ENCODE assay signal across 30 cellular contexts in the genomic region with DNA sequence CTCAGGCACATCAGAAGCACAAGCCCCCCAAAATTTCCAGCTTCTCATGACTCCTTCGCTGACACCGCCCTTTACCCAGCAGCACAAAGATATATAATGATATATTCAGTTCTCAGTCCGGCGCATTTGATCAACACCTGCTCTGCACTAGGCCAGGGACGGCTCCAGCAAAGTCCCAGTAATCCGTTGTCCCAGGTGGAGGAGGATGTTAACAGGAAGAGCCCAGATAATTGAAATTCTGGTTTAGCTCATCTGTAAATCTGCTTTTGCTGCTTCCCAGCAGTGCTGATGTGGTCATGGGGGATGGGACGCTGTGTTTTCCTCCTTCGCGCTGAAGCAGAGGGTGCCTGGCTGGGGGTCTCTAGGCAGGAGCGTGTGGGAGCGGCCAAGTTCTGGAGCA.
DNase-seq lines count a peak whose midpoint lies in the region; ATAC-seq, FAIRE-seq and TF ChIP-seq lines count a peak whose summit lies in the region.
"Had no signal": no experiment of that assay in that cellular context is flagged by ENCODE, and none has a peak within 500 bp of the region (broad histone marks: within the 10 kb centered on the region; RNA-seq: fewer than 3 reads in every experiment).

No MANE protein-coding gene starts in this region.

- WGBS in H1 (ENCODE audit: extremely low coverage in 1 of 2, insufficient coverage in 1 of 2, insufficient read length in 1 of 2, insufficient replicate concordance in 2 of 2, low coverage in 1 of 2, low lambda C conversion rate in 2 of 2, missing lambda C conversion rate in 1 of 2), 2 experiments, result 81% methylated on average over 11 of the region's 11 CpGs; no CpG with 5 or more reads in 1 of the 2 experiments

- TF ChIP-seq EP300 in H1 (IDR thresholded peaks at IDR 0.05; ENCODE audit: borderline replicate concordance in 1 of 2, low read depth in 2 of 2, low read length in 2 of 2), result no peak

- H3K79me1 ChIP-seq in H1 (ENCODE audit: low read depth, low read length), result peaks cover 19% of the 10 kb centered on the region

- H2AK5ac ChIP-seq in H1 (ENCODE audit: low read depth, low read length), result no peak overlapping the region

- H3K4me2 ChIP-seq in BLaER1 treated with 17β-estradiol and CSF1 and Interleukin-3, amounts not matched to agents 10 nM and 100 nM, result peak overlapping the region; percentile 55 to 91 (median 87); a peak in 21 of 22 replicates
- peak overlapping the region in 1 of 2 experiments; percentile 18; a peak in 1 of 4 replicates for H3K4me2 ChIP-seq in H1 (ENCODE audit: insufficient read depth in 1 of 2, low read depth in 2 of 2, low read length in 2 of 2)

- TF ChIP-seq RAD21 in H1 (IDR thresholded peaks at IDR 0.05 in 1 of 2, conservative IDR thresholded peaks at IDR 0.05 in 1 of 2; ENCODE audit: low read depth in 2 of 2, low read length in 2 of 2), result no peak

- no peak overlapping the region for H2AFZ ChIP-seq in H1 (ENCODE audit: low read length)

- no peak overlapping the region for H2BK5ac ChIP-seq in H1 (ENCODE audit: low read depth, low read length)

- no peak overlapping the region for H4K91ac ChIP-seq in H1 (replicated peaks; ENCODE audit: insufficient read length, low read length)

- no peak overlapping the region for H3K18ac ChIP-seq in H1 (ENCODE audit: extremely low read depth, low read length)

- H3K9me3 ChIP-seq in BLaER1 treated with 17β-estradiol and CSF1 and Interleukin-3, amounts not matched to agents 10 nM and 100 nM (replicated peaks in 1 of 11), result no peaks in the 10 kb centered on the region; a peak in 1 of 22 replicates
- H3K9me3 ChIP-seq in NT2/D1 (ENCODE audit: insufficient read depth, low read length), result no peaks in the 10 kb centered on the region
- no peaks in the 10 kb centered on the region for H3K9me3 ChIP-seq in H1 (ENCODE audit: insufficient read depth in 2 of 2, low read depth in 1 of 2, low read length in 1 of 2)
- H3K9me3 ChIP-seq: esophagus squamous epithelium, heart right ventricle, transverse colon had no signal

- peak overlapping the region; percentile 14 for H3K4ac ChIP-seq in H1 (replicated peaks; ENCODE audit: insufficient read length, low read depth, low read length)

- peak overlapping the region in 1 of 3 experiments; percentile 22 for H3K4me3 Mint-ChIP-seq in nephron
- H3K4me3 Mint-ChIP-seq in activated naive CD4-positive, alpha-beta T cell treated with anti-CD3 and anti-CD28 coated beads, Interleukin-2, amount 10 ng/mL, durations not matched to agents 7 days and 5 days, result no peak overlapping the region
- H3K4me3 Mint-ChIP-seq: activated CD4-positive, alpha-beta T cell treated with anti-CD3 and anti-CD28 coated beads, Interleukin-2, amount 10 ng/mL, durations not matched to agents 24 days and 14 days; activated T-cell treated with anti-CD3 and anti-CD28 coated beads, Interleukin-2, amount 50 U/mL, for 4 hours; dendritic cell treated with granulocyte-macrophage colony-stimulating factor and Interleukin-4, amounts not matched to agents 40 ng/mL and 50 ng/mL, for 4 days; stimulated activated effector memory CD8-positive, alpha-beta T cell treated with anti-CD3 and anti-CD28 coated beads, Interleukin-12 subunit alpha, Interleukin-12 subunit beta, amount 100 ng/mL, for 72 hours; T-helper 2 cell treated with Interferon-gamma antibody and Interleukin-4, amounts not matched to agents 5 μg/mL and 100 μg/mL, for 36 hours had no signal

- peak overlapping the region in 1 of 10 experiments; percentile 25; a peak in 1 of 20 replicates for H3K4me3 ChIP-seq in BLaER1 treated with 17β-estradiol and CSF1 and Interleukin-3, amounts not matched to agents 10 nM and 100 nM
- no peak overlapping the region for H3K4me3 ChIP-seq in NT2/D1 (ENCODE audit: insufficient read length, low read depth)
- H3K4me3 ChIP-seq in H1 (ENCODE audit: extremely low read depth in 1 of 4, insufficient read depth in 2 of 4, low read depth in 3 of 4, low read length in 4 of 4), result no peak overlapping the region
- H3K4me3 ChIP-seq: esophagus squamous epithelium, heart right ventricle, transverse colon had no signal

- H3K23me2 ChIP-seq in H1 (ENCODE audit: low read depth, low read length), result peaks cover 3% of the 10 kb centered on the region; the same call in 1 of the 2 replicates

- H2BK12ac ChIP-seq in H1 (ENCODE audit: low read depth, low read length), result 0 out of 2 replicates have a peak overlapping the region, but pooled peaks have one; percentile 23

- H3K27ac Mint-ChIP-seq in nephron, result peak overlapping the region in 2 of 3 experiments; percentile 24 to 84
- H3K27ac Mint-ChIP-seq in activated naive CD4-positive, alpha-beta T cell treated with anti-CD3 and anti-CD28 coated beads, Interleukin-2, amount 10 ng/mL, durations not matched to agents 7 days and 5 days, result no peak overlapping the region
- H3K27ac Mint-ChIP-seq: activated CD4-positive, alpha-beta T cell treated with anti-CD3 and anti-CD28 coated beads, Interleukin-2, amount 10 ng/mL, durations not matched to agents 24 days and 14 days; dendritic cell treated with granulocyte-macrophage colony-stimulating factor and Interleukin-4, amounts not matched to agents 40 ng/mL and 50 ng/mL, for 4 days; T-helper 2 cell treated with Interferon-gamma antibody and Interleukin-4, amounts not matched to agents 5 μg/mL and 100 μg/mL, for 36 hours had no signal

- peak overlapping the region in 7 of 11 experiments; percentile 52 to 72 (median 59); a peak in 13 of 22 replicates for H3K27ac ChIP-seq in BLaER1 treated with 17β-estradiol and CSF1 and Interleukin-3, amounts not matched to agents 10 nM and 100 nM
- H3K27ac ChIP-seq in H1 (ENCODE audit: low read depth, low read length), result no peak overlapping the region
- H3K27ac ChIP-seq: esophagus squamous epithelium, foreskin keratinocyte, heart right ventricle had no signal

- no peak overlapping the region for H3K23ac ChIP-seq in H1 (ENCODE audit: insufficient read length)

- no peak for FAIRE-seq in H1 (lab: Jason Lieb, UNC)
- FAIRE-seq: GM12891, RCC 7860 had no signal

- H3K9me3 Mint-ChIP-seq in nephron, result no peaks in the 10 kb centered on the region
- no peaks in the 10 kb centered on the region for H3K9me3 Mint-ChIP-seq in activated naive CD4-positive, alpha-beta T cell treated with anti-CD3 and anti-CD28 coated beads, Interleukin-2, amount 10 ng/mL, durations not matched to agents 7 days and 5 days
- H3K9me3 Mint-ChIP-seq: activated CD4-positive, alpha-beta T cell treated with anti-CD3 and anti-CD28 coated beads, Interleukin-2, amount 10 ng/mL, durations not matched to agents 24 days and 14 days; activated T-cell treated with anti-CD3 and anti-CD28 coated beads, Interleukin-2, amount 50 U/mL, for 4 hours; dendritic cell treated with granulocyte-macrophage colony-stimulating factor and Interleukin-4, amounts not matched to agents 40 ng/mL and 50 ng/mL, for 4 days; stimulated activated effector memory CD8-positive, alpha-beta T cell treated with anti-CD3 and anti-CD28 coated beads, Interleukin-12 subunit alpha, Interleukin-12 subunit beta, amount 100 ng/mL, for 72 hours; T-helper 2 cell treated with Interferon-gamma antibody and Interleukin-4, amounts not matched to agents 5 μg/mL and 100 μg/mL, for 36 hours had no signal

- H3K4me1 Mint-ChIP-seq in nephron, result peaks cover 14% of the 10 kb centered on the region
- H3K4me1 Mint-ChIP-seq in activated naive CD4-positive, alpha-beta T cell treated with anti-CD3 and anti-CD28 coated beads, Interleukin-2, amount 10 ng/mL, durations not matched to agents 7 days and 5 days, result peaks cover 8% of the 10 kb centered on the region

- peaks cover 45 to 88% (median 70%) of the 10 kb centered on the region in 11 experiments; a peak in 21 of 22 replicates for H4K20me1 ChIP-seq in BLaER1 treated with 17β-estradiol and CSF1 and Interleukin-3, amounts not matched to agents 10 nM and 100 nM
- H4K20me1 ChIP-seq in H1 (replicated peaks in 1 of 2; ENCODE audit: control insufficient read depth in 1 of 2, insufficient read depth in 2 of 2, low read length in 2 of 2), result peaks cover 9 to 25% of the 10 kb centered on the region in 2 experiments

- no peak overlapping the region for H3K14ac ChIP-seq in H1 (ENCODE audit: insufficient read length)

- H3K9ac ChIP-seq in BLaER1 treated with 17β-estradiol and CSF1 and Interleukin-3, amounts not matched to agents 10 nM and 100 nM, result peak overlapping the region in 5 of 11 experiments; percentile 42 to 66 (median 56); a peak in 10 of 22 replicates
- peak overlapping the region; percentile 26 for H3K9ac ChIP-seq in NT2/D1 (ENCODE audit: insufficient read length, low read depth)
- no peak overlapping the region; a peak in 1 of 7 replicates for H3K9ac ChIP-seq in H1 (replicated peaks in 1 of 4; ENCODE audit: extremely low read depth in 1 of 4, low read depth in 3 of 4, low read length in 3 of 4)

- H2BK15ac ChIP-seq in H1 (ENCODE audit: low read length), result no peak overlapping the region

- DNase-seq in NT2/D1 (ENCODE audit: low read depth, low spot score) (no peak), H1 (ENCODE audit: low read depth in 1 of 2, low spot score in 2 of 2) (no peak), UCSD-AML1 (lab: John Stamatoyannopoulos, UW; ENCODE audit: unreplicated experiment) (no peak)
- DNase-seq in activated naive CD4-positive, alpha-beta T cell treated with anti-CD3 and anti-CD28 coated beads, Interleukin-2, amount 10 ng/mL, durations not matched to agents 7 days and 5 days, result no peak
- DNase-seq: activated CD4-positive, alpha-beta T cell treated with anti-CD3 and anti-CD28 coated beads, Interleukin-2, amount 10 ng/mL, durations not matched to agents 24 days and 14 days; activated gamma-delta T cell treated with Interleukin-2 at 50 U/mL for 16 hours; activated T-cell treated with anti-CD3 and anti-CD28 coated beads, Interleukin-2, amount 50 U/mL, for 4 hours; DMS153; esophagus squamous epithelium; foreskin keratinocyte; heart right ventricle; IMR-90; NCI-H1436; NCI-H2081; NCI-H345; nucleus accumbens; SHP77 treated with DMSO at 0.1 percent for 48 hours; stimulated activated CD4-positive, alpha-beta T cell treated with anti-CD3 and anti-CD28 coated beads, Interleukin-15, amount 100 ng/mL, for 24 hours; stimulated activated CD4-positive, alpha-beta T cell treated with anti-CD3 and anti-CD28 coated beads, Interleukin-4, amount 100 ng/mL, for 4 hours; transverse colon had no signal

- peaks cover 3% of the 10 kb centered on the region for H3K36me3 Mint-ChIP-seq in nephron (ENCODE audit: low read depth)
- H3K36me3 Mint-ChIP-seq in activated naive CD4-positive, alpha-beta T cell treated with anti-CD3 and anti-CD28 coated beads, Interleukin-2, amount 10 ng/mL, durations not matched to agents 7 days and 5 days, result peaks cover 2% of the 10 kb centered on the region

- no peak for ATAC-seq in HG03565 (IDR thresholded peaks at IDR 0.05; ENCODE audit: unreplicated experiment)
- ATAC-seq in GM21528 (IDR thresholded peaks at IDR 0.05; ENCODE audit: low FRiP score, unreplicated experiment), result no peak
- ATAC-seq: activated T-cell treated with anti-CD3 and anti-CD28 coated beads, Interleukin-2, amount 50 U/mL, for 4 hours; foreskin keratinocyte; HCT116; heart right ventricle; stimulated activated effector memory CD8-positive, alpha-beta T cell treated with anti-CD3 and anti-CD28 coated beads, Interleukin-12 subunit alpha, Interleukin-12 subunit beta, amount 100 ng/mL, for 72 hours had no signal

- CTCF ChIA-PET in H1 (lab: Charles Lee; ENCODE audit: partially characterized antibody), result interaction anchor here (0.7 to 18.1 kb wide), 16 partner anchors 9 to 145 kb away, joined by 3 to 233 read pairs (median 10); no protein-coding TSS in a partner anchor
- CTCF ChIA-PET in activated naive CD4-positive, alpha-beta T cell treated with anti-CD3 and anti-CD28 coated beads, Interleukin-2, amount 10 ng/mL, durations not matched to agents 7 days and 5 days (lab: Charles Lee), result interaction anchor here (0.7 to 1.5 kb wide), 3 partner anchors 28 to 145 kb away, joined by 3 to 6 read pairs (median 4); no protein-coding TSS in a partner anchor

- peaks cover 52 to 96% (median 92%) of the 10 kb centered on the region in 10 experiments for H3K4me1 ChIP-seq in BLaER1 treated with 17β-estradiol and CSF1 and Interleukin-3, amounts not matched to agents 10 nM and 100 nM
- H3K4me1 ChIP-seq in NT2/D1 (ENCODE audit: insufficient read depth, insufficient read length) (peaks cover 9% of the 10 kb centered on the region), H1 (replicated peaks in 1 of 4; ENCODE audit: control insufficient read depth in 3 of 4, insufficient read depth in 4 of 4, low read length in 3 of 4) (peaks cover 8 to 25% (median 15%) of the 10 kb centered on the region in 4 experiments)
- H3K4me1 ChIP-seq: foreskin keratinocyte, heart right ventricle had no signal

- peaks cover 10% of the 10 kb centered on the region for H3K27me3 Mint-ChIP-seq in nephron (ENCODE audit: low read depth)
- peaks cover 16% of the 10 kb centered on the region for H3K27me3 Mint-ChIP-seq in activated naive CD4-positive, alpha-beta T cell treated with anti-CD3 and anti-CD28 coated beads, Interleukin-2, amount 10 ng/mL, durations not matched to agents 7 days and 5 days
- H3K27me3 Mint-ChIP-seq: activated CD4-positive, alpha-beta T cell treated with anti-CD3 and anti-CD28 coated beads, Interleukin-2, amount 10 ng/mL, durations not matched to agents 24 days and 14 days; dendritic cell treated with granulocyte-macrophage colony-stimulating factor and Interleukin-4, amounts not matched to agents 40 ng/mL and 50 ng/mL, for 4 days had no signal

- H3K36me3 ChIP-seq in BLaER1 treated with 17β-estradiol and CSF1 and Interleukin-3, amounts not matched to agents 10 nM and 100 nM, result peaks cover 0 to 44% (median 28%) of the 10 kb centered on the region in 11 experiments; a peak in 14 of 22 replicates
- H3K36me3 ChIP-seq in NT2/D1 (ENCODE audit: insufficient read depth, insufficient read length, low read length) (peaks cover 18% of the 10 kb centered on the region), H1 (ENCODE audit: control insufficient read depth in 2 of 4, insufficient read depth in 4 of 4, low read length in 3 of 4) (peaks cover 0 to 4% (median 2%) of the 10 kb centered on the region in 4 experiments; a peak in 2 of 8 replicates)
- H3K36me3 ChIP-seq: esophagus squamous epithelium, transverse colon had no signal

- TF ChIP-seq CTCF in H1 (IDR thresholded peaks at IDR 0.05; ENCODE audit: control extremely low read depth in 1 of 3, insufficient read depth in 1 of 3, low read depth in 1 of 3, low read length in 3 of 3) (no peak), nephron (IDR thresholded peaks at IDR 0.05; ENCODE audit: unreplicated experiment in 3 of 3) (no peak)

- H4K8ac ChIP-seq in H1 (ENCODE audit: extremely low read depth, insufficient read depth, low read length), result no peak overlapping the region

- H2BK120ac ChIP-seq in H1 (replicated peaks; ENCODE audit: low read depth, low read length), result no peak overlapping the region

- POLR2A ChIA-PET in H1 (lab: Charles Lee; ENCODE audit: partially characterized antibody), result interaction anchor here (0.7 kb wide), 1 partner anchor 56 kb away, joined by 3 read pairs; no protein-coding TSS in a partner anchor

- no peak for TF ChIP-seq POLR2A in H1 (IDR thresholded peaks at IDR 0.05; ENCODE audit: control extremely low read depth in 1 of 2, low read depth in 2 of 2, low read length in 2 of 2)

- H3K56ac ChIP-seq in H1 (replicated peaks; ENCODE audit: insufficient read length, low read depth, low read length), result no peak overlapping the region

- peaks cover 0 to 16% of the 10 kb centered on the region in 2 experiments; a peak in 2 of 4 replicates for H3K79me2 ChIP-seq in H1 (ENCODE audit: control insufficient read depth in 1 of 2, insufficient read depth in 2 of 2, low read length in 2 of 2)

- no peak overlapping the region for H4K5ac ChIP-seq in H1 (ENCODE audit: insufficient read length, low read depth, low read length)

- peaks cover 0 to 18% (median 0%) of the 10 kb centered on the region in 11 experiments; a peak in 4 of 22 replicates for H3K27me3 ChIP-seq in BLaER1 treated with 17β-estradiol and CSF1 and Interleukin-3, amounts not matched to agents 10 nM and 100 nM
- no peaks in the 10 kb centered on the region for H3K27me3 ChIP-seq in NT2/D1 (ENCODE audit: insufficient read depth, insufficient read length)
- no peaks in the 10 kb centered on the region for H3K27me3 ChIP-seq in H1 (replicated peaks in 1 of 4; ENCODE audit: control insufficient read depth in 3 of 4, extremely low read depth in 1 of 4, insufficient read depth in 3 of 4, low read length in 3 of 4)
- H3K27me3 ChIP-seq: foreskin keratinocyte, heart right ventricle, transverse colon had no signal

- H2BK20ac ChIP-seq in H1 (ENCODE audit: low read length), result no peak overlapping the region
